In the genomic region with DNA sequence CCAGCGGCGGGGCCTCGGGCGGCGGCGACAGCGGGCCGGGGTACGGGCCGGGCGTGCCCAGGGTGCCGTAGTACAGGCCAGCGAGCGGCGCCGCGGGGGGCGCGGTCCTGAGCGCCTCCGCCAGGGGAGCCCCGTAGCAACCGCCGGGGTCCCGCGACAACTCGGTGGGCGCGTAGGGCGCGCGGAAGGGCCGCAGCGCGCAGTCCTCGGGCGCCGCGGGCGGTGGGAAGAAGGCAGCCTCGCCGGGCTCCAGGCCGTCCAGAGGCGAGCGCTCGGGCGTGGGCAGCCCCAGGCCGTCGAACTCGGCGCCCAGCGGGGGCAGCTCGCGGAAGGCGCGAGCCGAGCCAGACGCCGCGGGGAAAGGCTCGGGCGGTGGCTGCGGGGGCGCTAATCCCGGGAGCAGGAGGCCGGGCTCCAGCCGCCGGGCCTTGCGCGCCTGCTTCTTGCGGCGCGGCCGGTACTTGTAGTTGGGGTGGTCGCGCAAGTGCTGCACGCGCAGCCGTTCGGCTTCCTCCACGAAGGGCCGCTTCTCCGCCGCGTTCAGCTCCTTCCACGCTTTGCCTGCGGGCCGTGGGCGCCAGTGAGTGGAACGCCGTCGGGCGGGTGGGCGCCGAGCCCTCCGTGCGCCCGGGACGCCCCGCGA, we compare ENCODE assay signal across 12 cellular contexts. TPM values are rescaled to one million over a fixed set of nuclear protein-coding genes. Genes with fewer than 3 reads are reported as not detected.
DNase-seq lines count a peak whose midpoint lies in the region; ATAC-seq and TF ChIP-seq lines count a peak whose summit lies in the region.
"Had no signal": no experiment of that assay in that cellular context is flagged by ENCODE, and none has a peak within 500 bp of the region (broad histone marks: within the 10 kb centered on the region; RNA-seq: fewer than 3 reads in every experiment).

No MANE protein-coding gene starts in this region.

- no peak overlapping the region for H3K18ac ChIP-seq in mesendoderm (ENCODE audit: low read length)

- H3K4ac ChIP-seq in mesendoderm (ENCODE audit: low read depth, low read length): no peak overlapping the region

- no peak overlapping the region for H4K8ac ChIP-seq in mesendoderm (ENCODE audit: low read depth, low read length)

- H2BK15ac ChIP-seq in mesendoderm (replicated peaks; ENCODE audit: low read depth): no peak overlapping the region

- H3K27ac ChIP-seq in heart right ventricle: peak overlapping the region; percentile 74 to 93 (median 84)
- H3K27ac ChIP-seq in ectodermal cell (ENCODE audit: insufficient read depth, low read depth, low read length, poor library complexity, severe bottlenecking): no peak overlapping the region
- no peak overlapping the region for H3K27ac ChIP-seq in mesendoderm (ENCODE audit: low read depth, low read length)
- H3K27ac ChIP-seq: parathyroid adenoma, thyroid gland had no signal

- 3 to 7% methylated on average over 98 to 99 of the region's 101 CpGs for WGBS in heart right ventricle, 2 donors
- 4 to 5% methylated on average over 99 to 101 of the region's 101 CpGs for WGBS in ectodermal cell, 2 experiments
- WGBS in mesendoderm (ENCODE audit: extremely low coverage, insufficient coverage, low lambda C conversion rate): no CpG with 5 or more reads among the region's 101 CpGs

- ATAC-seq in heart right ventricle (no peak), Right ventricle myocardium inferior (no peak), GM21576 (IDR thresholded peaks at IDR 0.05; ENCODE audit: unreplicated experiment) (no peak)
- ATAC-seq in activated CD4-positive, CD25-positive, alpha-beta regulatory T cell treated with anti-CD3 and anti-CD28 coated beads, Interleukin-2, amount 50 U/mL, for 24 hours: no peak

- H3K4me3 ChIP-seq in heart right ventricle (peak overlapping the region; percentile 55 to 78 (median 64)), ectodermal cell (ENCODE audit: insufficient read depth, low read depth, low read length) (peak overlapping the region; percentile 12), mesendoderm (ENCODE audit: low read length) (no peak overlapping the region)

- H2BK5ac ChIP-seq in mesendoderm (ENCODE audit: low read length): no peak overlapping the region

- TF ChIP-seq CTCF in heart right ventricle (IDR thresholded peaks at IDR 0.05): no peak
- no peak for TF ChIP-seq CTCF in GM10266 (IDR thresholded peaks at IDR 0.05; ENCODE audit: control insufficient read depth, insufficient read depth, low read depth, missing control alignments)

- no peaks in the 10 kb centered on the region for H3K79me2 ChIP-seq in mesendoderm (ENCODE audit: control insufficient read depth, insufficient read depth, low read length)
- H3K79me2 ChIP-seq: parathyroid adenoma had no signal

- H2BK120ac ChIP-seq in mesendoderm (ENCODE audit: low read depth, low read length): no peak overlapping the region

- DNase-seq in heart right ventricle (no peak), Right ventricle myocardium inferior (ENCODE audit: missing footprints) (no peak), mesendoderm (no peak), GM10266 (ENCODE audit: extremely low spot score) (no peak), DMS79 treated with DMSO at 0.1 percent for 48 hours (lab: John Stamatoyannopoulos, UW) (no peak)
- DNase-seq: NCI-H1436, thyroid gland had no signal

- peak overlapping the region; percentile 37 for H3K9ac ChIP-seq in mesendoderm (ENCODE audit: low read length)
- H3K9ac ChIP-seq: parathyroid adenoma had no signal

- H3K9me3 ChIP-seq in heart right ventricle: no peaks in the 10 kb centered on the region
- H3K9me3 ChIP-seq in ectodermal cell (ENCODE audit: control insufficient read depth, low read length): no peaks in the 10 kb centered on the region
- H3K9me3 ChIP-seq: thyroid gland had no signal

- no peaks in the 10 kb centered on the region for H3K79me1 ChIP-seq in mesendoderm (ENCODE audit: low read length)

- H3K56ac ChIP-seq in mesendoderm (ENCODE audit: low read length): peak overlapping the region; percentile 74

- H3K4me2 ChIP-seq in mesendoderm (ENCODE audit: low read length): peak overlapping the region; percentile 14

- H2AK5ac ChIP-seq in mesendoderm (ENCODE audit: low read length): no peak overlapping the region

- intact Hi-C loops in heart right ventricle (cut with DNase I) (no loop called here), Right ventricle myocardium inferior (cut with DNase I) (no loop called here)

- H3K23ac ChIP-seq in mesendoderm (ENCODE audit: low read length): no peak overlapping the region

- H3K27me3 ChIP-seq in heart right ventricle: peaks cover 6 to 87% (median 51%) of the 10 kb centered on the region in 7 donors
- peaks cover 89% of the 10 kb centered on the region for H3K27me3 ChIP-seq in ectodermal cell (ENCODE audit: control insufficient read depth, insufficient read depth, low read length, poor library complexity, severe bottlenecking)
- peaks cover 8% of the 10 kb centered on the region for H3K27me3 ChIP-seq in mesendoderm (ENCODE audit: insufficient read depth, low read length, poor library complexity)

- peaks cover 0 to 46% (median 25%) of the 10 kb centered on the region in 9 donors for H3K4me1 ChIP-seq in heart right ventricle
- peaks cover 16% of the 10 kb centered on the region for H3K4me1 ChIP-seq in ectodermal cell (ENCODE audit: control insufficient read depth, insufficient read depth, low read length)
- H3K4me1 ChIP-seq in mesendoderm (ENCODE audit: control insufficient read depth, low read depth, low read length): peaks cover 5% of the 10 kb centered on the region
- H3K4me1 ChIP-seq: parathyroid adenoma had no signal

- no peak overlapping the region for H4K5ac ChIP-seq in mesendoderm (ENCODE audit: low read length)

- H3K36me3 ChIP-seq in heart right ventricle (peaks cover 0 to 26% (median 5%) of the 10 kb centered on the region in 9 donors), ectodermal cell (ENCODE audit: control insufficient read depth, insufficient read depth, low read length) (no peaks in the 10 kb centered on the region), mesendoderm (ENCODE audit: control insufficient read depth, insufficient read depth, low read length) (no peaks in the 10 kb centered on the region)

RNA-seq across cellular contexts. Expression of gene SOX18, which starts 0.9 kb away (rescaled TPM):
- total RNA-seq in heart right ventricle (100 to 1,000 TPM in 1 of 10 donors, 10 to 100 TPM in 9; 23.5 to 129 (median 51.9) TPM), Right ventricle myocardium inferior (38.4 TPM)
- 10 to 100 TPM; 37.2 to 60.0 TPM for polyA plus RNA-seq in heart right ventricle
- polyA plus RNA-seq in ectodermal cell (2013, experiment 1 of 4): 0.20 TPM
- 0.16 TPM for polyA plus RNA-seq in ectodermal cell (2013, experiment 2 of 4)
- polyA plus RNA-seq in ectodermal cell (2013, experiment 3 of 4): 0.16 TPM
- polyA plus RNA-seq in ectodermal cell (2013, experiment 4 of 4): 0.20 TPM
- 2.0 TPM for polyA plus RNA-seq in mesendoderm (2013, experiment 1 of 2)
- polyA plus RNA-seq in mesendoderm (2013, experiment 2 of 2): 2.1 TPM
- total RNA-seq: fibroblast of villous mesenchyme had no signal

RNA-seq across cellular contexts. Expression of gene C20orf204, which starts 12.5 kb away (rescaled TPM):
- total RNA-seq in heart right ventricle (under 1 TPM; 0.11 to 0.86 (median 0.39) TPM), Right ventricle myocardium inferior (0.30 TPM)
- polyA plus RNA-seq in heart right ventricle: under 1 TPM; 0.49 to 0.88 TPM
- polyA plus RNA-seq in ectodermal cell (2013, experiment 1 of 4): 0.94 TPM
- polyA plus RNA-seq in ectodermal cell (2013, experiment 2 of 4): 1.0 TPM
- polyA plus RNA-seq in ectodermal cell (2013, experiment 3 of 4): 0.59 TPM
- 0.69 TPM for polyA plus RNA-seq in ectodermal cell (2013, experiment 4 of 4)
- polyA plus RNA-seq in mesendoderm (2013, experiment 1 of 2): 0.27 TPM
- polyA plus RNA-seq in mesendoderm (2013, experiment 2 of 2): 0.18 TPM

RNA-seq across cellular contexts. Expression of gene TCEA2, which starts 14.5 kb away (rescaled TPM):
- 10 to 100 TPM; 40.8 to 51.0 (median 44.9) TPM for total RNA-seq in heart right ventricle
- polyA plus RNA-seq in heart right ventricle: 10 to 100 TPM; 35.0 to 54.9 TPM
- total RNA-seq in Right ventricle myocardium inferior: 39.0 TPM
- polyA plus RNA-seq in ectodermal cell (2013, experiment 1 of 4): 83.8 TPM
- 79.4 TPM for polyA plus RNA-seq in ectodermal cell (2013, experiment 2 of 4)
- 76.7 TPM for polyA plus RNA-seq in ectodermal cell (2013, experiment 3 of 4)
- 95.2 TPM for polyA plus RNA-seq in ectodermal cell (2013, experiment 4 of 4)
- polyA plus RNA-seq in mesendoderm (2013, experiment 1 of 2): 29.9 TPM
- polyA plus RNA-seq in mesendoderm (2013, experiment 2 of 2): 30.7 TPM

RNA-seq across cellular contexts. Expression of gene RGS19, which starts 30.8 kb away (rescaled TPM):
- total RNA-seq in heart right ventricle: 10 to 100 TPM in 1 of 10 donors, 1 to 10 TPM in 9; 1.8 to 13.1 (median 3.3) TPM
- 1 to 10 TPM; 4.5 to 6.4 TPM for polyA plus RNA-seq in heart right ventricle
- 6.6 TPM for total RNA-seq in Right ventricle myocardium inferior
- polyA plus RNA-seq in ectodermal cell (2013, experiment 1 of 4): 11.5 TPM
- polyA plus RNA-seq in ectodermal cell (2013, experiment 2 of 4): 9.4 TPM
- 8.2 TPM for polyA plus RNA-seq in ectodermal cell (2013, experiment 3 of 4)
- polyA plus RNA-seq in ectodermal cell (2013, experiment 4 of 4): 9.6 TPM
- polyA plus RNA-seq in mesendoderm (2013, experiment 1 of 2): 11.2 TPM
- 10.0 TPM for polyA plus RNA-seq in mesendoderm (2013, experiment 2 of 2)

RNA-seq across cellular contexts. Expression of gene OPRL1, which starts 31.4 kb away (rescaled TPM):
- total RNA-seq in heart right ventricle (1 to 10 TPM in 1 of 10 donors, under 1 TPM in 9; 0.27 to 1.3 (median 0.42) TPM), Right ventricle myocardium inferior (0.49 TPM)
- under 1 TPM; 0.19 to 0.29 TPM for polyA plus RNA-seq in heart right ventricle
- 2.6 TPM for polyA plus RNA-seq in ectodermal cell (2013, experiment 1 of 4)
- polyA plus RNA-seq in ectodermal cell (2013, experiment 2 of 4): 3.1 TPM
- polyA plus RNA-seq in ectodermal cell (2013, experiment 3 of 4): 2.3 TPM
- polyA plus RNA-seq in ectodermal cell (2013, experiment 4 of 4): 3.2 TPM
- 0.07 TPM for polyA plus RNA-seq in mesendoderm (2013, experiment 1 of 2)
- 0.10 TPM for polyA plus RNA-seq in mesendoderm (2013, experiment 2 of 2)

Comparison
In these comparisons a context has a peak if more than half of its experiments do, and no peak if none do; other contexts are left out.
1. H3K27ac ChIP-seq: peak in heart right ventricle (10 of 10); none in ectodermal cell (single experiment) and mesendoderm (single experiment).